ENCODE assay signal across 8 cellular contexts in the genomic region with DNA sequence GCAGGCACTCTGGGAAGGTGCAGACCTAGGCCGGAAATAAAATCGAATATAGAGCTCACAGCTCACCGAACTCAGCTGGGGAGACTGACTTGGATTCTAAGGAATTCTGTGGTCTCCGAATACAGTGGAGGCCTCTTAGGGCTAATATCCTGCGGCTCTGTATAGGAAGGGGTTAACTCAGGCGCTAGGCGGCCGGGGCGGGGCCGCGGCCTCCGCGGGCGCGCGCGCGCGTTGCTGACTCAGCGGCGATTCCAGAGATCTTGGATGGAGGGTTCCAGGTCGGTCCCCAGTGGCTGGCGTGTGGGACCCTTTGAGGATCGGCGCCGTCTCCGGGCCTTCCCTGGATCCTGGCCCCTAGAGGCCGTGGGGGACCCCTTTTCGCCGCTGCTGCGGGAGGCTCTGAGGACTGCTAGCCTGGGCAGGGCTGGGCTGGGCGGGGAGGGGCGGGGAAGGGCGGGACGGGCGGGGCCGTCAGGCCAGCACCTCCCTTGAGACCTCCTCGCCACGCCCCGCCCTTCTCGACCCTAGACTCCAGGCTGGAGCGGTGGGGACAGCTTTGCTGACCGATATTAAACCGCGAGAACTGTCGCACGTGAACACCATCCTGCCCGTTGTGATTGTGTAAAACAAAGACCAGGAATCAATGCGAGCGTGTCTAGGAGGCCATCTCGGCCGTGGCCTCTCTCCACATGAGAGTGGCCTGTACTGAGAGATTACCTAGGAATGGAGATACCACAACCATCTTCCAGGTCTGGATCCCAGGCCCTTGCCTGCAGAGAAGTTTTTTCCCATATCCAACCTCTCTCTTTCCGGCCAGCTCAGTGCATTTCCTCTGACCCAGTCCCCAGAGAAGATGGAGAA. TPM values are rescaled to one million over a fixed set of nuclear protein-coding genes. Genes with fewer than 3 reads are reported as not detected.
DNase-seq lines count a peak whose midpoint lies in the region; ATAC-seq, FAIRE-seq and TF ChIP-seq lines count a peak whose summit lies in the region.

No MANE protein-coding gene starts in this region.

- H3K4me3 ChIP-seq in A549 (peak overlapping the region; percentile 54), mucosa of rectum (ENCODE audit: low read length in 2 of 2) (peak overlapping the region; percentile 76 to 99)

- H3K27me3 Mint-ChIP-seq in activated T-cell treated with anti-CD3 and anti-CD28 coated beads, Interleukin-2, amount 50 U/mL, for 72 hours (ENCODE audit: low read depth) = peaks cover 41% of the 10 kb centered on the region

- peak overlapping the region; percentile 91 for H3K4me2 ChIP-seq in A549

- POLR2A ChIA-PET in A549 (lab: Yijun Ruan, JAX) = interaction anchor here (0.6 to 4.9 kb wide), 14 partner anchors 10 to 968 kb away, joined by 3 to 63 read pairs (median 4); partner anchors contain the start of genes BECN1, PSMC3IP, RETREG3 and RPL27

- H3K4me3 Mint-ChIP-seq in activated T-cell treated with anti-CD3 and anti-CD28 coated beads, Interleukin-2, amount 50 U/mL, for 72 hours = peak overlapping the region; percentile 84 to 92

- H3K9me3 ChIP-seq in A549 (no peaks in the 10 kb centered on the region), KOPT-K1 (ENCODE audit: insufficient read depth, low read length, poor library complexity, severe bottlenecking) (no peaks in the 10 kb centered on the region), mucosa of rectum (ENCODE audit: control insufficient read depth in 2 of 2, low read length in 2 of 2) (no peaks in the 10 kb centered on the region)

- H3K4me1 Mint-ChIP-seq in activated T-cell treated with anti-CD3 and anti-CD28 coated beads, Interleukin-2, amount 50 U/mL, for 72 hours (ENCODE audit: low read depth) = peaks cover 61% of the 10 kb centered on the region

- TF ChIP-seq EP300 in A549 (IDR thresholded peaks at IDR 0.05) = no peak

- ATAC-seq in A549 (peak; percentile 31 to 63), esophagus mucosa (peak; percentile 23)
- peak; percentile 31 to 33 for ATAC-seq in activated T-cell treated with anti-CD3 and anti-CD28 coated beads, Interleukin-2, amount 50 U/mL, for 72 hours (replicated peaks in 1 of 2)

- no peak for FAIRE-seq in A549 (lab: Jason Lieb, UNC)

- DNase-seq in A549 (ENCODE audit: low read depth in 1 of 2, low spot score in 1 of 2) = peak; percentile 99
- peak; percentile 81 to 84 for DNase-seq in activated T-cell treated with anti-CD3 and anti-CD28 coated beads, Interleukin-2, amount 50 U/mL, for 72 hours
- DNase-seq in stimulated activated CD8-positive, alpha-beta memory T cell treated with anti-CD3 and anti-CD28 coated beads, Interleukin-7, amount 100 ng/mL, for 24 hours (ENCODE audit: low read depth) = peak; percentile 55

- H3K9me3 Mint-ChIP-seq in activated T-cell treated with anti-CD3 and anti-CD28 coated beads, Interleukin-2, amount 50 U/mL, for 72 hours = no peaks in the 10 kb centered on the region

- TF ChIP-seq POLR2A in A549 (IDR thresholded peaks at IDR 0.05; ENCODE audit: low read length) (peak; percentile 66), GM18526 (IDR thresholded peaks at IDR 0.05; ENCODE audit: extremely low read depth, insufficient read length) (peak; percentile 71)

- H3K4me1 ChIP-seq in A549 (peaks cover 56% of the 10 kb centered on the region), mucosa of rectum (ENCODE audit: control insufficient read depth in 2 of 2, insufficient read depth in 2 of 2, low read length in 2 of 2) (peaks cover 63 to 73% of the 10 kb centered on the region in 2 donors)

- peaks cover 0 to 1% of the 10 kb centered on the region in 2 donors for H3K36me3 Mint-ChIP-seq in activated T-cell treated with anti-CD3 and anti-CD28 coated beads, Interleukin-2, amount 50 U/mL, for 72 hours (ENCODE audit: insufficient read depth in 2 of 2)

- peak overlapping the region; percentile 92 to 98 for H3K27ac ChIP-seq in A549
- H3K27ac ChIP-seq in KOPT-K1 (ENCODE audit: low read depth, low read length, poor library complexity, severe bottlenecking) = peak overlapping the region; percentile 57
- peak overlapping the region; percentile 88 to 95 for H3K27ac ChIP-seq in mucosa of rectum (ENCODE audit: low read depth in 2 of 2, low read length in 2 of 2)

- no peak; a peak in 1 of 5 replicates for TF ChIP-seq RAD21 in A549 (conservative IDR thresholded peaks at IDR 0.05 in 1 of 2, IDR thresholded peaks at IDR 0.05 in 1 of 2)

- peak overlapping the region; percentile 78 to 86 for H3K9ac ChIP-seq in mucosa of rectum (ENCODE audit: low read depth in 1 of 2, low read length in 2 of 2)

- H3K27me3 ChIP-seq in mucosa of rectum (ENCODE audit: control insufficient read depth in 2 of 2, insufficient read depth in 2 of 2, low read length in 2 of 2) = peaks cover 3 to 7% of the 10 kb centered on the region in 2 donors

- no peak for TF ChIP-seq CTCF in A549 (IDR thresholded peaks at IDR 0.05)

- CTCF ChIA-PET in A549 (lab: Yijun Ruan, JAX) = interaction anchor here (0.7 to 15.7 kb wide), 22 partner anchors 9 to 155 kb away, joined by 3 to 394 read pairs (median 10); partner anchors contain the start of genes BECN1, PSMC3IP, PSME3 and RETREG3

- H3K36me3 ChIP-seq in KOPT-K1 (ENCODE audit: insufficient read depth, low read length) (no peaks in the 10 kb centered on the region), mucosa of rectum (ENCODE audit: control insufficient read depth in 2 of 2, insufficient read depth in 2 of 2, low read length in 2 of 2) (peaks cover 2 to 3% of the 10 kb centered on the region in 2 donors)

- under 1% methylated on average over 43 of the region's 53 CpGs for whole genome bisulfite sequencing in A549 (ENCODE audit: missing lambda C conversion rate)

- no peak overlapping the region for H3K27ac Mint-ChIP-seq in activated T-cell treated with anti-CD3 and anti-CD28 coated beads, Interleukin-2, amount 50 U/mL, for 72 hours

TF ChIP-seq in A549, 52 proteins besides CTCF, POLR2A, EP300 and RAD21 (continues in another document):
- TF ChIP-seq BHLHE40 (IDR thresholded peaks at IDR 0.05; ENCODE audit: low read depth, low read length) (peak; percentile 79), FOSL2 (IDR thresholded peaks at IDR 0.05) (no peak), FOSL2 (CRISPR knock-in tag; IDR thresholded peaks at IDR 0.05) (peak; percentile 72), JUN (IDR thresholded peaks at IDR 0.05) (peak; percentile 69 to 94), ZSCAN20 (CRISPR knock-in tag; IDR thresholded peaks at IDR 0.05) (no peak), FOXS1 (CRISPR knock-in tag; IDR thresholded peaks at IDR 0.05) (no peak), KDM1A (IDR thresholded peaks at IDR 0.05; ENCODE audit: low read depth) (no peak), RFX5 (IDR thresholded peaks at IDR 0.05) (peak; percentile 29; the same call in 1 of the 2 replicates)

TF ChIP-seq in PFSK-1, 5 proteins besides CTCF, POLR2A, EP300 and RAD21 (continues in another document):
- TF ChIP-seq FOXP2 (optimal IDR thresholded peaks at IDR 0.05; ENCODE audit: borderline replicate concordance, extremely low read depth, extremely low read length, insufficient read depth) = no peak
- peak; percentile 73; the same call in 1 of the 2 replicates for TF ChIP-seq TAF1 (IDR thresholded peaks at IDR 0.05; ENCODE audit: borderline replicate concordance, insufficient read depth, low read length)
- TF ChIP-seq SIN3A (IDR thresholded peaks at IDR 0.05; ENCODE audit: borderline replicate concordance, insufficient read depth, low read length) = peak; percentile 5; the same call in 1 of the 2 replicates
- TF ChIP-seq POLR2AphosphoS5 (IDR thresholded peaks at IDR 0.05; ENCODE audit: low read depth, low read length) = peak; percentile 88

RNA-seq across cellular contexts. Expression of gene PLEKHH3, which starts 1.4 kb away (rescaled TPM):
- polyA plus RNA-seq in A549 (2011; rRNA removed) (5.3 and 5.5 TPM in 2 replicates), A549 (2017; fragmentation: RNase III; extraction: RNeasy Plus Mini Kit Qiagen cat#74134 plus additional on column Dnase treatment) (12.3 to 15.5 TPM (median 14.0 TPM) in 3 replicates)
- 13.8 and 18.8 TPM in 2 replicates for polyA plus RNA-seq in A549 (2012; cell fraction: cytosol; rRNA removed)
- polyA plus RNA-seq in A549 (2012; cell fraction: nucleus; rRNA removed) = 31.7 and 42.1 TPM in 2 replicates
- polyA minus RNA-seq in A549 (2011; rRNA and poly(A)+ RNA removed) = 2.3 and 2.5 TPM in 2 replicates
- 86.0 TPM for polyA plus RNA-seq in PFSK-1 (2012; ENCODE audit: insufficient read length, low read depth)
- 1 to 10 TPM; 1.2 to 1.9 TPM for total RNA-seq in activated T-cell treated with anti-CD3 and anti-CD28 coated beads, Interleukin-2, amount 50 U/mL, for 72 hours
- 49.6 TPM for total RNA-seq in esophagus mucosa

RNA-seq across cellular contexts. Expression of gene CCR10, which starts 3.5 kb away (rescaled TPM):
- 0.19 and 0.23 TPM in 2 replicates for polyA plus RNA-seq in A549 (2011; rRNA removed)
- polyA plus RNA-seq in A549 (2012; cell fraction: cytosol; rRNA removed) = 0.63 and 0.93 TPM in 2 replicates
- 2.0 and 3.4 TPM in 2 replicates for polyA plus RNA-seq in A549 (2012; cell fraction: nucleus; rRNA removed)
- polyA plus RNA-seq in A549 (2017; fragmentation: RNase III; extraction: RNeasy Plus Mini Kit Qiagen cat#74134 plus additional on column Dnase treatment) = 0.59 to 0.73 TPM (median 0.66 TPM) in 3 replicates
- polyA minus RNA-seq in A549 (2011; rRNA and poly(A)+ RNA removed) = 0.37 TPM in 1 of 2 replicates, not detected in the other
- 9.6 TPM for polyA plus RNA-seq in PFSK-1 (2012; ENCODE audit: insufficient read length, low read depth)
- total RNA-seq in activated T-cell treated with anti-CD3 and anti-CD28 coated beads, Interleukin-2, amount 50 U/mL, for 72 hours = under 1 TPM in 1 of 2 donors, not detected in 1; 0.83 TPM
- not detected for total RNA-seq in esophagus mucosa

RNA-seq across cellular contexts. Expression of gene CNTNAP1, which starts 4.2 kb away (rescaled TPM):
- polyA plus RNA-seq in A549 (2011; rRNA removed) (8.2 and 8.8 TPM in 2 replicates), A549 (2017; fragmentation: RNase III; extraction: RNeasy Plus Mini Kit Qiagen cat#74134 plus additional on column Dnase treatment) (6.3 to 7.1 TPM (median 7.1 TPM) in 3 replicates)
- polyA plus RNA-seq in A549 (2012; cell fraction: cytosol; rRNA removed) = 8.7 and 9.5 TPM in 2 replicates
- 55.8 and 61.8 TPM in 2 replicates for polyA plus RNA-seq in A549 (2012; cell fraction: nucleus; rRNA removed)
- 6.1 and 7.4 TPM in 2 replicates for polyA minus RNA-seq in A549 (2011; rRNA and poly(A)+ RNA removed)
- 78.9 TPM for polyA plus RNA-seq in PFSK-1 (2012; ENCODE audit: insufficient read length, low read depth)
- 1 to 10 TPM in 1 of 2 donors, under 1 TPM in 1; 0.53 to 1.3 TPM for total RNA-seq in activated T-cell treated with anti-CD3 and anti-CD28 coated beads, Interleukin-2, amount 50 U/mL, for 72 hours
- 1.3 TPM for total RNA-seq in esophagus mucosa

RNA-seq across cellular contexts. Expression of gene TUBG2, which starts 19.1 kb away (rescaled TPM):
- 14.9 and 18.6 TPM in 2 replicates for polyA plus RNA-seq in A549 (2011; rRNA removed)
- 28.3 and 31.4 TPM in 2 replicates for polyA plus RNA-seq in A549 (2012; cell fraction: cytosol; rRNA removed)
- 136 and 148 TPM in 2 replicates for polyA plus RNA-seq in A549 (2012; cell fraction: nucleus; rRNA removed)
- polyA plus RNA-seq in A549 (2017; fragmentation: RNase III; extraction: RNeasy Plus Mini Kit Qiagen cat#74134 plus additional on column Dnase treatment) = 27.1 to 36.1 TPM (median 30.6 TPM) in 3 replicates
- 8.6 and 13.8 TPM in 2 replicates for polyA minus RNA-seq in A549 (2011; rRNA and poly(A)+ RNA removed)
- 57.4 TPM for polyA plus RNA-seq in PFSK-1 (2012; ENCODE audit: insufficient read length, low read depth)
- 10 to 100 TPM in 1 of 2 donors, 1 to 10 TPM in 1; 8.1 to 11.2 TPM for total RNA-seq in activated T-cell treated with anti-CD3 and anti-CD28 coated beads, Interleukin-2, amount 50 U/mL, for 72 hours
- total RNA-seq in esophagus mucosa = 7.3 TPM

Comparison
In these comparisons a context has a peak if more than half of its experiments do, and no peak if none do; other contexts are left out.
1. Peak in every context shown above with its lines: DNase-seq, ATAC-seq, H3K4me3 ChIP-seq and H3K27ac ChIP-seq.
2. RNA of gene PLEKHH3, which starts 1.4 kb away (total RNA-seq): 49.6 TPM in esophagus mucosa (single experiment); 1.2 to 1.9 TPM in activated T-cell treated with anti-CD3 and anti-CD28 coated beads, Interleukin-2, amount 50 U/mL, for 72 hours; every median in the first group is over 10 times any median in the second.